In the genomic region with DNA sequence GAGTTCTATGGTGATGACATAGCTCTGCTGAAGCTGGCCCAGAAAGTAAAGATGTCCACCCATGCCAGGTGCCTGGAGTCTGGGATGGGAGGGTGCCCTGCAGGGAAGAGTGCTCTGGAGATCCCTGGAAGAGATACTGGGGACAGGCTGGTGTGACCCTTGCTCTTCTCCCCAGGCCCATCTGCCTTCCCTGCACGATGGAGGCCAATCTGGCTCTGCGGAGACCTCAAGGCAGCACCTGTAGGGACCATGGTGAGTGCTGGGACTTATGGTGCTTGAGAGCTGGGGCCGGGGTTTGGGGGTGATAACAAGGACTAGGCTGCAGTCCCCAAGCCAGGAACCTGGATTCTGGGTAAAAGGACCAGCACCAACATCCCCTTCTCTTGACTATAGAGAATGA, we compare ENCODE assay signal across 35 cellular contexts. TPM values are rescaled to one million over a fixed set of nuclear protein-coding genes. Genes with fewer than 3 reads are reported as not detected.
"Had no signal": no experiment of that assay in that cellular context is flagged by ENCODE, and none has a peak within 500 bp of the region (broad histone marks: within the 10 kb centered on the region; RNA-seq: fewer than 3 reads in every experiment).

No MANE protein-coding gene starts in this region.

- H3K4me3 ChIP-seq: adrenal gland, ascending aorta, cardiac muscle cell had no signal

- H3K36me3 Mint-ChIP-seq: activated CD4-positive, alpha-beta memory T cell treated with anti-CD3 and anti-CD28 coated beads for 36 hours; activated naive CD4-positive, alpha-beta T cell treated with anti-CD3 and anti-CD28 coated beads, Interleukin-2, amount 50 U/mL, for 72 hours; activated naive CD8-positive, alpha-beta T cell treated with anti-CD3 and anti-CD28 coated beads for 36 hours; brain had no signal

- H3K9me3 Mint-ChIP-seq: activated B cell treated with CpG ODN at 0.5 μM for 24 hours; activated CD4-positive, alpha-beta memory T cell treated with anti-CD3 and anti-CD28 coated beads for 36 hours; activated CD4-positive, alpha-beta T cell treated with anti-CD3 and anti-CD28 coated beads, Interleukin-2, amount 10 ng/mL, durations not matched to agents 24 days and 14 days; activated CD8-positive, alpha-beta T cell treated with anti-CD3 and anti-CD28 coated beads for 36 hours; activated naive CD4-positive, alpha-beta T cell treated with anti-CD3 and anti-CD28 coated beads for 36 hours; activated naive CD4-positive, alpha-beta T cell treated with anti-CD3 and anti-CD28 coated beads, Interleukin-2, amount 50 U/mL, for 72 hours; activated naive CD8-positive, alpha-beta T cell treated with anti-CD3 and anti-CD28 coated beads for 36 hours; activated T-cell treated with anti-CD3 and anti-CD28 coated beads, Interleukin-2, amount 50 U/mL, for 4 hours; activated T-cell treated with anti-CD3 and anti-CD28 coated beads, Interleukin-2, amount 50 U/mL, for 72 hours; activated T-helper 1 cell treated with anti-CD3 and anti-CD28 coated beads, Interleukin-12 subunit alpha, Interleukin-12 subunit beta, Interleukin-2, Interleukin-4 antibody, amounts not matched to agents 30 ng/mL and 10 ng/mL and 1 ng/mL, durations not matched to agents 14 hours and 24 hours and 36 hours; activated T-helper 17 cell treated with anti-CD3 and anti-CD28 coated beads, Interleukin-2, amount 50 U/mL, for 72 hours; T-helper 1 cell treated with Interleukin-12 subunit alpha and Interleukin-12 subunit beta and Interleukin-4 antibody, amounts not matched to agents 30 μg/mL and 1 μg/mL, for 36 hours; T-helper 2 cell treated with Interferon-gamma antibody and Interleukin-4, amounts not matched to agents 5 μg/mL and 100 μg/mL, for 36 hours had no signal

- ATAC-seq: activated CD8-positive, alpha-beta T cell treated with anti-CD3 and anti-CD28 coated beads for 36 hours; activated naive CD4-positive, alpha-beta T cell treated with anti-CD3 and anti-CD28 coated beads, Interleukin-2, amount 50 U/mL, for 72 hours; activated T-cell treated with anti-CD3 and anti-CD28 coated beads, Interleukin-2, amount 50 U/mL, for 4 hours; activated T-cell treated with anti-CD3 and anti-CD28 coated beads, Interleukin-2, amount 50 U/mL, for 72 hours; activated T-helper 17 cell treated with anti-CD3 and anti-CD28 coated beads, Interleukin-2, amount 50 U/mL, for 72 hours had no signal

- H3K36me3 ChIP-seq: adrenal gland, ascending aorta, cardiac muscle cell had no signal

- H3K27ac Mint-ChIP-seq: activated B cell treated with CpG ODN at 0.5 μM for 24 hours; activated CD4-positive, alpha-beta memory T cell treated with anti-CD3 and anti-CD28 coated beads for 36 hours; activated CD4-positive, alpha-beta T cell treated with anti-CD3 and anti-CD28 coated beads, Interleukin-2, amount 10 ng/mL, durations not matched to agents 24 days and 14 days; activated CD8-positive, alpha-beta T cell treated with anti-CD3 and anti-CD28 coated beads for 36 hours; activated naive CD4-positive, alpha-beta T cell treated with anti-CD3 and anti-CD28 coated beads for 36 hours; activated naive CD8-positive, alpha-beta T cell treated with anti-CD3 and anti-CD28 coated beads for 36 hours; activated T-cell treated with anti-CD3 and anti-CD28 coated beads, Interleukin-2, amount 50 U/mL, for 72 hours; activated T-helper 1 cell treated with anti-CD3 and anti-CD28 coated beads, Interleukin-12 subunit alpha, Interleukin-12 subunit beta, Interleukin-2, Interleukin-4 antibody, amounts not matched to agents 30 ng/mL and 10 ng/mL and 1 ng/mL, durations not matched to agents 14 hours and 24 hours and 36 hours; activated T-helper 17 cell treated with anti-CD3 and anti-CD28 coated beads, Interleukin-2, amount 50 U/mL, for 72 hours; brain; T-helper 1 cell treated with Interleukin-12 subunit alpha and Interleukin-12 subunit beta and Interleukin-4 antibody, amounts not matched to agents 30 μg/mL and 1 μg/mL, for 36 hours; T-helper 2 cell treated with Interferon-gamma antibody and Interleukin-4, amounts not matched to agents 5 μg/mL and 100 μg/mL, for 36 hours had no signal

- H3K27ac ChIP-seq: adrenal gland, cardiac muscle cell, VCaP had no signal

- H3K4me1 Mint-ChIP-seq: activated B cell treated with CpG ODN at 0.5 μM for 24 hours had no signal

- H3K4me3 Mint-ChIP-seq: activated B cell treated with CpG ODN at 0.5 μM for 24 hours; activated CD4-positive, alpha-beta memory T cell treated with anti-CD3 and anti-CD28 coated beads for 36 hours; activated CD4-positive, alpha-beta T cell treated with anti-CD3 and anti-CD28 coated beads, Interleukin-2, amount 10 ng/mL, durations not matched to agents 24 days and 14 days; activated CD8-positive, alpha-beta T cell treated with anti-CD3 and anti-CD28 coated beads for 36 hours; activated naive CD4-positive, alpha-beta T cell treated with anti-CD3 and anti-CD28 coated beads for 36 hours; activated naive CD8-positive, alpha-beta T cell treated with anti-CD3 and anti-CD28 coated beads for 36 hours; activated T-cell treated with anti-CD3 and anti-CD28 coated beads, Interleukin-2, amount 50 U/mL, for 4 hours; activated T-cell treated with anti-CD3 and anti-CD28 coated beads, Interleukin-2, amount 50 U/mL, for 72 hours; activated T-helper 1 cell treated with anti-CD3 and anti-CD28 coated beads, Interleukin-12 subunit alpha, Interleukin-12 subunit beta, Interleukin-2, Interleukin-4 antibody, amounts not matched to agents 30 ng/mL and 10 ng/mL and 1 ng/mL, durations not matched to agents 14 hours and 24 hours and 36 hours; activated T-helper 17 cell treated with anti-CD3 and anti-CD28 coated beads, Interleukin-2, amount 50 U/mL, for 72 hours; brain; T-helper 1 cell treated with Interleukin-12 subunit alpha and Interleukin-12 subunit beta and Interleukin-4 antibody, amounts not matched to agents 30 μg/mL and 1 μg/mL, for 36 hours; T-helper 2 cell treated with Interferon-gamma antibody and Interleukin-4, amounts not matched to agents 5 μg/mL and 100 μg/mL, for 36 hours had no signal

- H3K27me3 ChIP-seq: adrenal gland, ascending aorta, cardiac muscle cell had no signal

- DNase-seq: activated B cell treated with CpG ODN at 0.5 μM for 24 hours; activated CD4-positive, alpha-beta memory T cell treated with anti-CD3 and anti-CD28 coated beads for 36 hours; activated CD4-positive, alpha-beta T cell treated with anti-CD3 and anti-CD28 coated beads for 4 hours; activated CD4-positive, alpha-beta T cell treated with anti-CD3 and anti-CD28 coated beads, Interleukin-2, amount 10 ng/mL, durations not matched to agents 24 days and 14 days; activated CD4-positive, alpha-beta T cell treated with anti-CD3 and anti-CD28 coated beads, Interleukin-2, amount 50 U/mL, for 1 hour; activated CD4-positive, alpha-beta T cell treated with anti-CD3 and anti-CD28 coated beads, Interleukin-2, amount 50 U/mL, for 4 hours; activated CD4-positive, CD25-positive, alpha-beta regulatory T cell treated with anti-CD3 and anti-CD28 coated beads, Interleukin-2, amount 50 U/mL, for 72 hours; activated CD8-positive, alpha-beta memory T cell treated with anti-CD3 and anti-CD28 coated beads, Interleukin-2, amount 50 U/mL, for 4 hours; activated CD8-positive, alpha-beta T cell treated with anti-CD3 and anti-CD28 coated beads for 36 hours; activated effector memory CD4-positive, alpha-beta T cell treated with anti-CD3 and anti-CD28 coated beads, Interleukin-2, amount 50 U/mL, for 16 hours; activated gamma-delta T cell treated with Interleukin-2 at 50 U/mL for 16 hours; activated naive CD4-positive, alpha-beta T cell; activated naive CD4-positive, alpha-beta T cell treated with anti-CD3 and anti-CD28 coated beads for 36 hours; activated naive CD4-positive, alpha-beta T cell treated with anti-CD3 and anti-CD28 coated beads, Interleukin-2, amount 50 U/mL, for 16 hours; activated naive CD8-positive, alpha-beta T cell treated with anti-CD3 and anti-CD28 coated beads for 36 hours; activated T-cell treated with anti-CD3 and anti-CD28 coated beads for 4 hours; activated T-cell treated with anti-CD3 and anti-CD28 coated beads, Interleukin-2, amount 50 U/mL, for 1 hour; activated T-cell treated with anti-CD3 and anti-CD28 coated beads, Interleukin-2, amount 50 U/mL, for 4 hours; activated T-cell treated with anti-CD3 and anti-CD28 coated beads, Interleukin-2, amount 50 U/mL, for 72 hours; adrenal gland; amniotic stem cell; central memory CD4-positive, alpha-beta T cell; T-helper 1 cell; T-helper 2 cell; T-helper 9 cell had no signal

- H3K9me3 ChIP-seq: adrenal gland, ascending aorta had no signal

RNA-seq across cellular contexts. Expression of gene CFB, which starts 2.2 kb away (rescaled TPM):
- total RNA-seq: activated B cell treated with CpG ODN at 0.5 μM for 24 hours; activated CD4-positive, alpha-beta T cell treated with anti-CD3 and anti-CD28 coated beads, Interleukin-2, amount 10 ng/mL, durations not matched to agents 24 days and 14 days; activated CD8-positive, alpha-beta memory T cell treated with anti-CD3 and anti-CD28 coated beads for 36 hours had no signal
